ENCODE assay signal across 10 cellular contexts in the genomic region with DNA sequence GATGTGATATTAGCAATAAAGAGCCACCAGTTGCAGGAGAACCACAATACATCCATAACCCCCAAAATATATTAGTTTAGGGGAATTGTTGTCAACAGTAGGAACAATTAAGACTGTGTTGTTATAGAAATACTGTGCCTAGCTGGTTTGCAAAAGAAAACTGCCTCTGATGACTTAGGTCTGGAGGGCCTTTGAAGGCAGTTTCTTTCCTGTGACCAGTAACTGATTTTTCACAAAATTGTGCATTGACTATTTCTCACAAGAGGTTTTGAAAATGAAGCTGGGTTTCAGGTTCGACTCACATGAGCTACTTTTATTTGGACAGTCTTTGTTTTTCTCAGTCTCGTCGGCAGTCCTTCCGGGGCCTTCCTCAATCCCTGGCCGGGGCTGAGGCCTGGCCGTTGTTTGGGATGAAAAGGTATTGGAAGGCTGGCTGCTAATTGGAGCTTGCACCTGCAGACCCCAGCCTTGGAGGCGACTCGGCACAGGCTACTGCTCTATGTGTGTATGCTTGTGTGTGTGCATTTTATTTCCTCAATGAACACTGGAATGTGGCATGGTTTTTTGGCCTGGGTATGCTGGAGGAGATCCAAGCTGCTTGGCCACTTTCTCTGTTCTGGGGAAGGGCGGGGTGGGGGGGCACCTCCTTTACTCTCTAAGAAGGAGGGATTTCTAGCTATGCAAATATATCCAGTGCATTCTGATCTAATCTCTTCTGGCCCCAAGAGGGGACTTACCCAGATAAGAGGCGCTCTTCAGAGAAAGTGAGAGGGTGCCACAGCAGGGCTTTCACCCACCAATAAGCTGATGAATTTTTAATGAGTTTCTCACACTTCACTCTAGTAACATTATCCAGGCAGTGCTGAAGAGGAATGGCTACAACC. TPM values are rescaled to one million over a fixed set of nuclear protein-coding genes. Genes with fewer than 3 reads are reported as not detected.
DNase-seq lines count a peak whose midpoint lies in the region; ATAC-seq and TF ChIP-seq lines count a peak whose summit lies in the region.
"Had no signal": no experiment of that assay in that cellular context is flagged by ENCODE, and none has a peak within 500 bp of the region (broad histone marks: within the 10 kb centered on the region; RNA-seq: fewer than 3 reads in every experiment).

No MANE protein-coding gene starts in this region.

- CTCF ChIA-PET in naive thymus-derived CD4-positive, alpha-beta T cell (lab: Charles Lee): no interaction called here

- H2BK120ac ChIP-seq in mesendoderm (ENCODE audit: low read depth, low read length): no peak overlapping the region

- peak; percentile 67 for DNase-seq in mesendoderm
- no peak for DNase-seq in naive thymus-derived CD4-positive, alpha-beta T cell
- no peak for DNase-seq in effector CD8-positive, alpha-beta T cell (lab: John Stamatoyannopoulos, UW)
- no peak for DNase-seq in stimulated activated CD4-positive, alpha-beta T cell treated with anti-CD3 and anti-CD28 coated beads, Interleukin-4, amount 100 ng/mL, for 24 hours
- no peak for DNase-seq in stimulated activated naive CD4-positive, alpha-beta T cell treated with Interleukin-2 at 50 U/mL for 16 hours (lab: John Stamatoyannopoulos, UW)
- DNase-seq: testis had no signal

- peaks cover 0 to 21% (median 11%) of the 10 kb centered on the region in 5 donors for H3K27me3 Mint-ChIP-seq in naive thymus-derived CD4-positive, alpha-beta T cell

- no peak overlapping the region for H3K27ac ChIP-seq in mesendoderm (ENCODE audit: low read depth, low read length)
- H3K27ac ChIP-seq in naive thymus-derived CD4-positive, alpha-beta T cell (ENCODE audit: low read depth, low read length): no peak overlapping the region
- H3K27ac ChIP-seq: RWPE1, testis had no signal

- peaks cover 0 to 4% (median 0%) of the 10 kb centered on the region in 11 donors for H3K9me3 Mint-ChIP-seq in naive thymus-derived CD4-positive, alpha-beta T cell

- H3K23ac ChIP-seq in mesendoderm (ENCODE audit: low read length): no peak overlapping the region

- H3K4me1 Mint-ChIP-seq in naive thymus-derived CD4-positive, alpha-beta T cell: no peaks in the 10 kb centered on the region

- H4K8ac ChIP-seq in mesendoderm (ENCODE audit: low read depth, low read length): no peak overlapping the region

- no peak overlapping the region for H2BK5ac ChIP-seq in mesendoderm (ENCODE audit: low read length)

- H3K79me1 ChIP-seq in mesendoderm (ENCODE audit: low read length): no peaks in the 10 kb centered on the region

- WGBS in mesendoderm (ENCODE audit: extremely low coverage, insufficient coverage, low lambda C conversion rate): no CpG with 5 or more reads among the region's 10 CpGs

- H3K27ac Mint-ChIP-seq in naive thymus-derived CD4-positive, alpha-beta T cell: no peak overlapping the region

- no peaks in the 10 kb centered on the region for H4K20me1 ChIP-seq in Loucy (ENCODE audit: insufficient read depth, low read length, poor library complexity, severe bottlenecking)

- no peak overlapping the region for H3K4me3 ChIP-seq in Loucy (ENCODE audit: low read length, poor library complexity, severe bottlenecking)
- H3K4me3 ChIP-seq in mesendoderm (ENCODE audit: low read length): no peak overlapping the region
- no peak overlapping the region for H3K4me3 ChIP-seq in naive thymus-derived CD4-positive, alpha-beta T cell (ENCODE audit: low read length)
- H3K4me3 ChIP-seq: testis had no signal

- no peaks in the 10 kb centered on the region for H3F3A ChIP-seq in Loucy (ENCODE audit: low read depth)

- no peaks in the 10 kb centered on the region for H3K9me2 ChIP-seq in Loucy (replicated peaks; ENCODE audit: low read depth, low read length)

- H3K36me3 Mint-ChIP-seq in naive thymus-derived CD4-positive, alpha-beta T cell: no peaks in the 10 kb centered on the region

- no peaks in the 10 kb centered on the region for H3K4me1 ChIP-seq in Loucy (ENCODE audit: insufficient read depth, low read length, poor library complexity, severe bottlenecking)
- peaks cover 2% of the 10 kb centered on the region for H3K4me1 ChIP-seq in mesendoderm (ENCODE audit: control insufficient read depth, low read depth, low read length)
- H3K4me1 ChIP-seq in naive thymus-derived CD4-positive, alpha-beta T cell (ENCODE audit: control insufficient read depth in 2 of 2, insufficient read depth in 2 of 2, low read length in 2 of 2): no peaks in the 10 kb centered on the region
- H3K4me1 ChIP-seq: testis had no signal

- no peak overlapping the region for H3K4me3 Mint-ChIP-seq in naive thymus-derived CD4-positive, alpha-beta T cell

- intact Hi-C loops in naive thymus-derived CD4-positive, alpha-beta T cell (cut with micrococcal nuclease): no loop called here

- no peaks in the 10 kb centered on the region for H3K79me2 ChIP-seq in Loucy (ENCODE audit: insufficient read depth, low read length)
- no peaks in the 10 kb centered on the region for H3K79me2 ChIP-seq in mesendoderm (ENCODE audit: control insufficient read depth, insufficient read depth, low read length)

- no peak overlapping the region for H4K5ac ChIP-seq in mesendoderm (ENCODE audit: low read length)

- H3K18ac ChIP-seq in mesendoderm (ENCODE audit: low read length): no peak overlapping the region

- no peaks in the 10 kb centered on the region for H3K9me3 ChIP-seq in Loucy (ENCODE audit: insufficient read depth, low read depth, low read length)
- H3K9me3 ChIP-seq in naive thymus-derived CD4-positive, alpha-beta T cell (ENCODE audit: control insufficient read depth in 2 of 3, low read length in 3 of 3): no peaks in the 10 kb centered on the region
- H3K9me3 ChIP-seq: testis had no signal

- H3K36me3 ChIP-seq in Loucy (ENCODE audit: insufficient read depth, low read length) (no peaks in the 10 kb centered on the region), mesendoderm (ENCODE audit: control insufficient read depth, insufficient read depth, low read length) (no peaks in the 10 kb centered on the region)
- H3K36me3 ChIP-seq in naive thymus-derived CD4-positive, alpha-beta T cell (ENCODE audit: control insufficient read depth in 2 of 3, insufficient read depth in 3 of 3, low read length in 3 of 3): no peaks in the 10 kb centered on the region

- POLR2A ChIA-PET in naive thymus-derived CD4-positive, alpha-beta T cell (lab: Charles Lee): no interaction called here

- H2AFZ ChIP-seq in Loucy (ENCODE audit: low read length): peak overlapping the region; percentile 23; the same call in 1 of the 2 replicates

- TF ChIP-seq CTCF in Loucy (conservative IDR thresholded peaks at IDR 0.05; ENCODE audit: low read length): no peak

- peak; percentile 78 for ATAC-seq in GM18858 (IDR thresholded peaks at IDR 0.05; ENCODE audit: unreplicated experiment)
- ATAC-seq in GM21723 (IDR thresholded peaks at IDR 0.05; ENCODE audit: unreplicated experiment): peak; percentile 74
- no peak for ATAC-seq in naive thymus-derived CD4-positive, alpha-beta T cell

- H3K56ac ChIP-seq in mesendoderm (ENCODE audit: low read length): no peak overlapping the region

- H3K4me2 ChIP-seq in Loucy (ENCODE audit: low read depth, low read length, poor library complexity, severe bottlenecking) (no peak overlapping the region), mesendoderm (ENCODE audit: low read length) (no peak overlapping the region)

- no peak overlapping the region for H3K4ac ChIP-seq in mesendoderm (ENCODE audit: low read depth, low read length)

- no peak overlapping the region for H2BK15ac ChIP-seq in mesendoderm (replicated peaks; ENCODE audit: low read depth)

- no peak overlapping the region for H2AK5ac ChIP-seq in mesendoderm (ENCODE audit: low read length)

- H3K9ac ChIP-seq in Loucy (ENCODE audit: low read depth, low read length, poor library complexity, severe bottlenecking) (no peak overlapping the region), mesendoderm (ENCODE audit: low read length) (no peak overlapping the region)

- no peaks in the 10 kb centered on the region for H3K27me3 ChIP-seq in Loucy (ENCODE audit: insufficient read depth, low read length, poor library complexity, severe bottlenecking)
- no peaks in the 10 kb centered on the region for H3K27me3 ChIP-seq in mesendoderm (ENCODE audit: insufficient read depth, low read length, poor library complexity)
- no peaks in the 10 kb centered on the region for H3K27me3 ChIP-seq in naive thymus-derived CD4-positive, alpha-beta T cell (ENCODE audit: control insufficient read depth in 2 of 2, insufficient read depth in 2 of 2, low read length in 2 of 2)
- H3K27me3 ChIP-seq: testis had no signal

RNA-seq across cellular contexts. Expression of gene LNX1, which starts 49.5 kb away (rescaled TPM):
- 1.00 TPM for polyA plus RNA-seq in mesendoderm (2013, experiment 1 of 2)
- polyA plus RNA-seq in mesendoderm (2013, experiment 2 of 2): 0.88 TPM
- total RNA-seq in naive thymus-derived CD4-positive, alpha-beta T cell: not detected
- under 1 TPM; 0.09 to 0.48 TPM for polyA plus RNA-seq in naive thymus-derived CD4-positive, alpha-beta T cell
